In genomic region chr14:67392728-67393314, GRCh38 we compare ENCODE assay signal across 30 cellular contexts. TPM values are rescaled to one million over a fixed set of nuclear protein-coding genes. Genes with fewer than 3 reads are reported as not detected.
"Had no signal": no experiment of that assay in that cellular context is flagged by ENCODE, and none has a peak within 500 bp of the region (broad histone marks: within the 10 kb centered on the region; RNA-seq: fewer than 3 reads in every experiment).

No MANE protein-coding gene starts in this region.

- ATAC-seq: activated CD4-positive, alpha-beta T cell treated with anti-CD3 and anti-CD28 coated beads for 36 hours; activated CD8-positive, alpha-beta memory T cell treated with anti-CD3 and anti-CD28 coated beads, Interleukin-2, amount 10 ng/mL, durations not matched to agents 7 days and 5 days; activated CD8-positive, alpha-beta T cell treated with anti-CD3 and anti-CD28 coated beads, Interleukin-2, amount 10 ng/mL, durations not matched to agents 7 days and 5 days; activated naive CD4-positive, alpha-beta T cell treated with anti-CD3 and anti-CD28 coated beads, Interleukin-2, amount 50 U/mL, for 72 hours; lower lobe of right lung; stimulated activated memory B cell treated with anti-CD40 and anti-IgM and Interleukin-4, amounts not matched to agents 10 μg/mL and 1 μg/mL and 100 μg/mL, for 72 hours had no signal

- H3K4me2 ChIP-seq: smooth muscle cell had no signal

- H3K27me3 Mint-ChIP-seq: activated CD4-positive, alpha-beta T cell treated with anti-CD3 and anti-CD28 coated beads for 36 hours; activated CD8-positive, alpha-beta memory T cell treated with anti-CD3 and anti-CD28 coated beads, Interleukin-2, amount 10 ng/mL, durations not matched to agents 7 days and 5 days; central memory CD8-positive, alpha-beta T cell; natural killer cell treated with Interleukin-12 subunit alpha and Interleukin-12 subunit beta and Interleukin-15 and Interleukin-18, amount 100 ng/mL, for 72 hours; progenitor cell of endocrine pancreas; stimulated activated memory B cell treated with anti-CD40 and anti-IgM and Interleukin-4, amounts not matched to agents 10 μg/mL and 1 μg/mL and 100 μg/mL, for 72 hours had no signal

- H3K27ac Mint-ChIP-seq: activated CD4-positive, alpha-beta T cell treated with anti-CD3 and anti-CD28 coated beads for 36 hours; activated CD8-positive, alpha-beta memory T cell treated with anti-CD3 and anti-CD28 coated beads, Interleukin-2, amount 10 ng/mL, durations not matched to agents 7 days and 5 days; activated CD8-positive, alpha-beta T cell treated with anti-CD3 and anti-CD28 coated beads, Interleukin-2, amount 10 ng/mL, durations not matched to agents 7 days and 5 days; activated naive CD4-positive, alpha-beta T cell treated with anti-CD3 and anti-CD28 coated beads, Interleukin-2, amount 50 U/mL, for 72 hours; dendritic cell treated with granulocyte-macrophage colony-stimulating factor and Interleukin-4, amounts not matched to agents 40 ng/mL and 50 ng/mL, for 4 days; natural killer cell treated with Interleukin-12 subunit alpha and Interleukin-12 subunit beta and Interleukin-15 and Interleukin-18, amount 100 ng/mL, for 72 hours; progenitor cell of endocrine pancreas; stimulated activated memory B cell treated with anti-CD40 and anti-IgM and Interleukin-4, amounts not matched to agents 10 μg/mL and 1 μg/mL and 100 μg/mL, for 72 hours; T-helper 2 cell treated with Interferon-gamma antibody and Interleukin-4, amounts not matched to agents 5 μg/mL and 100 μg/mL, for 36 hours had no signal

- H3K36me3 Mint-ChIP-seq: activated naive CD4-positive, alpha-beta T cell treated with anti-CD3 and anti-CD28 coated beads, Interleukin-2, amount 50 U/mL, for 72 hours; natural killer cell treated with Interleukin-12 subunit alpha and Interleukin-12 subunit beta and Interleukin-15 and Interleukin-18, amount 100 ng/mL, for 72 hours had no signal

- H3K27ac ChIP-seq: esophagus squamous epithelium, heart right ventricle, lower lobe of right lung, neutrophil, ovary, sigmoid colon, stomach, tibial artery had no signal

- DNase-seq: activated CD4-positive, alpha-beta T cell treated with anti-CD3 and anti-CD28 coated beads for 36 hours; activated CD4-positive, CD25-positive, alpha-beta regulatory T cell; activated CD8-positive, alpha-beta memory T cell treated with anti-CD3 and anti-CD28 coated beads, Interleukin-2, amount 10 ng/mL, durations not matched to agents 7 days and 5 days; activated CD8-positive, alpha-beta T cell treated with anti-CD3 and anti-CD28 coated beads, Interleukin-2, amount 10 ng/mL, durations not matched to agents 7 days and 5 days; activated naive CD4-positive, alpha-beta T cell; activated T-cell treated with anti-CD3 and anti-CD28 coated beads, Interleukin-2, amount 50 U/mL, for 48 hours; anterior cingulate cortex; esophagus squamous epithelium; foreskin melanocyte; heart right ventricle; lower lobe of right lung; mesenchymal stem cell; ovary; retina; sigmoid colon; stimulated activated CD4-positive, alpha-beta T cell treated with anti-CD3 and anti-CD28 coated beads, Interleukin-1b, Interleukin-23, amount 100 ng/mL, for 48 hours; stimulated activated CD4-positive, alpha-beta T cell treated with anti-CD3 and anti-CD28 coated beads, Interleukin-4, amount 100 ng/mL, for 4 hours; stimulated activated CD8-positive, alpha-beta memory T cell treated with anti-CD3 and anti-CD28 coated beads, Interleukin-4, amount 100 ng/mL, for 48 hours; stomach; T-helper 1 cell; tibial artery had no signal

- H3K9me3 ChIP-seq: esophagus squamous epithelium, heart right ventricle, lower lobe of right lung, neutrophil, ovary, sigmoid colon, stomach, tibial artery had no signal

- H3K4me1 ChIP-seq: esophagus squamous epithelium, heart right ventricle, lower lobe of right lung, sigmoid colon, stomach, tibial artery had no signal

- H3K36me3 ChIP-seq: lower lobe of right lung, neutrophil, ovary, sigmoid colon had no signal

- H3K4me3 Mint-ChIP-seq: activated CD4-positive, alpha-beta T cell treated with anti-CD3 and anti-CD28 coated beads for 36 hours; activated CD8-positive, alpha-beta memory T cell treated with anti-CD3 and anti-CD28 coated beads, Interleukin-2, amount 10 ng/mL, durations not matched to agents 7 days and 5 days; activated CD8-positive, alpha-beta T cell treated with anti-CD3 and anti-CD28 coated beads, Interleukin-2, amount 10 ng/mL, durations not matched to agents 7 days and 5 days; central memory CD8-positive, alpha-beta T cell; dendritic cell treated with granulocyte-macrophage colony-stimulating factor and Interleukin-4, amounts not matched to agents 40 ng/mL and 50 ng/mL, for 4 days; natural killer cell treated with Interleukin-12 subunit alpha and Interleukin-12 subunit beta and Interleukin-15 and Interleukin-18, amount 100 ng/mL, for 72 hours; stimulated activated memory B cell treated with anti-CD40 and anti-IgM and Interleukin-4, amounts not matched to agents 10 μg/mL and 1 μg/mL and 100 μg/mL, for 72 hours; T-helper 2 cell treated with Interferon-gamma antibody and Interleukin-4, amounts not matched to agents 5 μg/mL and 100 μg/mL, for 36 hours had no signal

- H3K4me3 ChIP-seq: esophagus squamous epithelium, heart right ventricle, lower lobe of right lung, ovary, sigmoid colon, smooth muscle cell, stomach, tibial artery had no signal

- H3K9me3 Mint-ChIP-seq: activated naive CD4-positive, alpha-beta T cell treated with anti-CD3 and anti-CD28 coated beads, Interleukin-2, amount 50 U/mL, for 72 hours; central memory CD8-positive, alpha-beta T cell; dendritic cell treated with granulocyte-macrophage colony-stimulating factor and Interleukin-4, amounts not matched to agents 40 ng/mL and 50 ng/mL, for 4 days; natural killer cell treated with Interleukin-12 subunit alpha and Interleukin-12 subunit beta and Interleukin-15 and Interleukin-18, amount 100 ng/mL, for 72 hours; stimulated activated memory B cell treated with anti-CD40 and anti-IgM and Interleukin-4, amounts not matched to agents 10 μg/mL and 1 μg/mL and 100 μg/mL, for 72 hours; T-helper 2 cell treated with Interferon-gamma antibody and Interleukin-4, amounts not matched to agents 5 μg/mL and 100 μg/mL, for 36 hours had no signal

- H3K4me1 Mint-ChIP-seq: central memory CD8-positive, alpha-beta T cell; stimulated activated memory B cell treated with anti-CD40 and anti-IgM and Interleukin-4, amounts not matched to agents 10 μg/mL and 1 μg/mL and 100 μg/mL, for 72 hours had no signal

- H3K27me3 ChIP-seq: esophagus squamous epithelium, heart right ventricle, neutrophil, ovary, sigmoid colon, stomach, tibial artery had no signal

RNA-seq across cellular contexts. Expression of gene PLEK2, which starts 19.1 kb away (rescaled TPM):
- total RNA-seq: activated CD8-positive, alpha-beta T cell treated with anti-CD3 and anti-CD28 coated beads, Interleukin-2, amount 10 ng/mL, durations not matched to agents 7 days and 5 days; natural killer cell treated with Interleukin-12 subunit alpha and Interleukin-12 subunit beta and Interleukin-15 and Interleukin-18, amount 100 ng/mL, for 72 hours had no signal
